In genomic region chr1:159012495-159012894, GRCh38 we compare ENCODE assay signal across 8 cellular contexts. TPM values are rescaled to one million over a fixed set of nuclear protein-coding genes. Genes with fewer than 3 reads are reported as not detected.
A peak's percentile ranks its signal among the peaks of the same experiment; 100 is the strongest.
DNase-seq lines count a peak whose midpoint lies in the region; ATAC-seq, FAIRE-seq and TF ChIP-seq lines count a peak whose summit lies in the region.

No MANE protein-coding gene starts in this region.

- no peaks in the 10 kb centered on the region for H3K9me3 ChIP-seq in DND-41 (ENCODE audit: insufficient read depth, low read length, severe bottlenecking)
- H3K9me3 ChIP-seq in ovary: no peaks in the 10 kb centered on the region

- H3K4me3 Mint-ChIP-seq in T-cell: peak overlapping the region; percentile 89 to 96 (median 90)
- H3K4me3 Mint-ChIP-seq in dendritic cell treated with granulocyte-macrophage colony-stimulating factor and Interleukin-4, amounts not matched to agents 40 ng/mL and 50 ng/mL, for 4 days: peak overlapping the region; percentile 83

- no peaks in the 10 kb centered on the region for H3K27me3 ChIP-seq in DND-41 (ENCODE audit: insufficient read depth, low read length, poor library complexity)
- H3K27me3 ChIP-seq in ovary: no peaks in the 10 kb centered on the region

- peaks cover 50% of the 10 kb centered on the region for H3K36me3 Mint-ChIP-seq in T-cell
- H3K36me3 Mint-ChIP-seq in dendritic cell treated with granulocyte-macrophage colony-stimulating factor and Interleukin-4, amounts not matched to agents 40 ng/mL and 50 ng/mL, for 4 days (ENCODE audit: low read depth): peaks cover 72% of the 10 kb centered on the region

- H4K20me1 ChIP-seq in DND-41 (ENCODE audit: insufficient read depth, low read length): peaks cover 5% of the 10 kb centered on the region; the same call in 1 of the 2 replicates

- peak overlapping the region; percentile 62 for H3K4me2 ChIP-seq in DND-41 (ENCODE audit: insufficient read depth, low read length)

- intact Hi-C loops in dendritic cell treated with granulocyte-macrophage colony-stimulating factor and Interleukin-4, amounts not matched to agents 40 ng/mL and 50 ng/mL, for 4 days (cut with micrococcal nuclease): no loop called here
- intact Hi-C loops in ovary (cut with DNase I): no loop called here

- peak overlapping the region; percentile 97 for H3K27ac ChIP-seq in DND-41 (ENCODE audit: low read length)
- H3K27ac ChIP-seq in ovary: no peak overlapping the region

- POLR2A ChIA-PET in T-cell (lab: Charles Lee): interaction anchor here in 1 of 2 donors (0.6 kb wide), 1 partner anchor 69 kb away, joined by 3 read pairs; no protein-coding TSS in a partner anchor

- H3K79me2 ChIP-seq in DND-41 (ENCODE audit: insufficient read depth, low read length): peaks cover 83% of the 10 kb centered on the region

- H3K4me1 Mint-ChIP-seq in T-cell: peaks cover 62 to 87% (median 63%) of the 10 kb centered on the region in 3 donors
- H3K4me1 Mint-ChIP-seq in dendritic cell treated with granulocyte-macrophage colony-stimulating factor and Interleukin-4, amounts not matched to agents 40 ng/mL and 50 ng/mL, for 4 days (ENCODE audit: low read depth): peaks cover 64% of the 10 kb centered on the region

- H3K9ac ChIP-seq in DND-41 (ENCODE audit: low read depth, low read length): peak overlapping the region; percentile 82

- no peak for FAIRE-seq in HTR-8/SVneo (lab: Jason Lieb, UNC)

- CTCF ChIA-PET in T-cell (lab: Charles Lee): interaction anchor here in 1 of 2 donors (0.6 to 1.0 kb wide), 3 partner anchors 14 to 64 kb away, joined by 3 to 6 read pairs (median 3); partner anchors contain the start of gene AIM2

- H2AFZ ChIP-seq in DND-41 (ENCODE audit: low read depth, low read length): no peak overlapping the region

- ATAC-seq in DND-41 (ENCODE audit: insufficient read depth, low read depth) (peak; percentile 52), GM21723 (IDR thresholded peaks at IDR 0.05; ENCODE audit: unreplicated experiment) (peak; percentile 30), T-cell (replicated peaks in 1 of 4) (peak; percentile 7 to 63 (median 18))

- peak overlapping the region; percentile 92 to 97 for H3K27ac Mint-ChIP-seq in T-cell
- H3K27ac Mint-ChIP-seq in dendritic cell treated with granulocyte-macrophage colony-stimulating factor and Interleukin-4, amounts not matched to agents 40 ng/mL and 50 ng/mL, for 4 days: peak overlapping the region; percentile 92

- TF ChIP-seq EP300 in ovary (IDR thresholded peaks at IDR 0.05): no peak

- no peaks in the 10 kb centered on the region for H3K9me3 Mint-ChIP-seq in T-cell
- H3K9me3 Mint-ChIP-seq in dendritic cell treated with granulocyte-macrophage colony-stimulating factor and Interleukin-4, amounts not matched to agents 40 ng/mL and 50 ng/mL, for 4 days: no peaks in the 10 kb centered on the region

- H3K36me3 ChIP-seq in DND-41 (ENCODE audit: insufficient read depth, low read length) (peaks cover 37% of the 10 kb centered on the region), ovary (no peaks in the 10 kb centered on the region)

- H3K27me3 Mint-ChIP-seq in T-cell: no peaks in the 10 kb centered on the region
- no peaks in the 10 kb centered on the region for H3K27me3 Mint-ChIP-seq in dendritic cell treated with granulocyte-macrophage colony-stimulating factor and Interleukin-4, amounts not matched to agents 40 ng/mL and 50 ng/mL, for 4 days

- peak; percentile 84 for DNase-seq in DND-41
- DNase-seq in T-cell: peak in 31 of 34 experiments; percentile 6 to 56 (median 30)
- DNase-seq in ovary: no peak
- no peak for DNase-seq in NCI-H2107 treated with DMSO at 0.1 percent for 48 hours (lab: John Stamatoyannopoulos, UW; ENCODE audit: unreplicated experiment)
- DNase-seq in NCI-H774 (lab: John Stamatoyannopoulos, UW): no peak
- DNase-seq in HTR-8/SVneo (ENCODE audit: insufficient read length, low spot score): no peak

- WGBS in ovary, 3 donors: 22 to 41% (median 38%) methylated on average over 6 of the region's 6 CpGs

- TF ChIP-seq CTCF in DND-41 (IDR thresholded peaks at IDR 0.05; ENCODE audit: borderline replicate concordance, extremely low read depth, low read length, poor library complexity, severe bottlenecking) (no peak), ovary (IDR thresholded peaks at IDR 0.05) (no peak)

- no peak for TF ChIP-seq POLR2A in ovary (IDR thresholded peaks at IDR 0.05)

- H3K4me1 ChIP-seq in DND-41 (ENCODE audit: insufficient read depth, low read length): peaks cover 68% of the 10 kb centered on the region
- peaks cover 15% of the 10 kb centered on the region for H3K4me1 ChIP-seq in ovary (ENCODE audit: insufficient read depth)

- H3K4me3 ChIP-seq in DND-41 (ENCODE audit: low read depth in 1 of 2, low read length in 2 of 2) (peak overlapping the region; percentile 64 to 69), ovary (peak overlapping the region; percentile 10)

RNA-seq across cellular contexts. Expression of gene IFI16, which starts 2.8 kb away (rescaled TPM):
- total RNA-seq in T-cell (100 to 1,000 TPM in 3 of 5 donors, 10 to 100 TPM in 2; 78.7 to 123 (median 106) TPM), ovary (100 to 1,000 TPM in 2 of 7 donors, 10 to 100 TPM in 5; 73.1 to 124 (median 87.2) TPM)
- polyA plus RNA-seq in ovary: 100 to 1,000 TPM; 121 to 184 TPM

Comparison
In these comparisons a context has a peak if more than half of its experiments do, and no peak if none do; other contexts are left out.
1. DNase-seq: peak in DND-41 (single experiment) and T-cell (31 of 34); none in ovary (0 of 5), NCI-H2107 treated with DMSO at 0.1 percent for 48 hours (single experiment), NCI-H774 (single experiment) and HTR-8/SVneo (single experiment).
2. Peak in every context shown above with its lines, with median percentiles within 50 percentile points of each other: ATAC-seq.